31 cellular contexts compared by ENCODE assay signal in the genomic region with DNA sequence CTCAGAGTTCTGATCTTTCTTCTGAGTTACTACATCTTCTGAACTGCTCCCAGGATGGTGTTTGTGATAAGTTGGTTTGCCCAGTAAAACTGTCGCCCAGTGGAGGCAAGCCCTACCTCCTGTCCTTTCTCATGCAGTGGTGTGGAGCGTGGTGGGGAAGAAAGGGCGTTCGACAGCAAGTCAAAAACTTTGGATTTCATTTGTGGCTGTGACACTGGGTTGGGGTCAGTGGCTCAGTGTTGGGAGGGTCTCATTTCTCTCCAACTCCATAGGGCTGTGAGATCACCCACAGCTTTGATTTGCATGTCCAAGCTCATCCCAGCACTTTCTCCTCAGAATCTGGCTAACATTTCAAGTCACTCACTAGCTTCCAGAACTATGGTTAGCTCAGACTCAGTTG. TPM values are rescaled to one million over a fixed set of nuclear protein-coding genes. Genes with fewer than 3 reads are reported as not detected.
"Had no signal": no experiment of that assay in that cellular context is flagged by ENCODE, and none has a peak within 500 bp of the region (broad histone marks: within the 10 kb centered on the region; RNA-seq: fewer than 3 reads in every experiment).

No MANE protein-coding gene starts in this region.

- H3K27ac ChIP-seq: body of pancreas, cardiac muscle cell, colonic mucosa, foreskin keratinocyte, gastroesophageal sphincter had no signal

- DNase-seq: activated CD4-positive, alpha-beta memory T cell treated with anti-CD3 and anti-CD28 coated beads for 36 hours; activated CD4-positive, alpha-beta T cell treated with anti-CD3 and anti-CD28 coated beads for 36 hours; activated CD4-positive, alpha-beta T cell treated with anti-CD3 and anti-CD28 coated beads, Interleukin-2, amount 10 ng/mL, durations not matched to agents 24 days and 14 days; activated CD4-positive, CD25-positive, alpha-beta regulatory T cell; activated CD4-positive, CD25-positive, alpha-beta regulatory T cell treated with anti-CD3 and anti-CD28 coated beads, Interleukin-2, amount 50 U/mL, for 72 hours; activated CD8-positive, alpha-beta memory T cell treated with anti-CD3 and anti-CD28 coated beads, Interleukin-2, amount 10 ng/mL, durations not matched to agents 7 days and 5 days; activated CD8-positive, alpha-beta memory T cell treated with anti-CD3 and anti-CD28 coated beads, Interleukin-2, amount 50 U/mL, for 4 hours; activated CD8-positive, alpha-beta T cell treated with anti-CD3 and anti-CD28 coated beads, Interleukin-2, amount 10 ng/mL, durations not matched to agents 7 days and 5 days; activated effector memory CD4-positive, alpha-beta T cell treated with anti-CD3 and anti-CD28 coated beads, Interleukin-2, amount 50 U/mL, for 16 hours; activated naive CD4-positive, alpha-beta T cell treated with anti-CD3 and anti-CD28 coated beads for 36 hours; activated naive CD8-positive, alpha-beta T cell treated with anti-CD3 and anti-CD28 coated beads for 36 hours; activated T-cell treated with anti-CD3 and anti-CD28 coated beads, Interleukin-2, amount 50 U/mL, for 1 hour; activated T-cell treated with anti-CD3 and anti-CD28 coated beads, Interleukin-2, amount 50 U/mL, for 48 hours; aorta; body of pancreas; central memory CD4-positive, alpha-beta T cell; cerebellar nuclear complex; colonic mucosa; effector CD8-positive, alpha-beta T cell; foreskin keratinocyte; T-helper 2 cell had no signal

- ATAC-seq: activated CD4-positive, alpha-beta T cell treated with anti-CD3 and anti-CD28 coated beads for 36 hours; activated CD8-positive, alpha-beta memory T cell treated with anti-CD3 and anti-CD28 coated beads, Interleukin-2, amount 10 ng/mL, durations not matched to agents 7 days and 5 days; activated CD8-positive, alpha-beta T cell treated with anti-CD3 and anti-CD28 coated beads, Interleukin-2, amount 10 ng/mL, durations not matched to agents 7 days and 5 days; body of pancreas; esophagus mucosa; foreskin keratinocyte; gastroesophageal sphincter had no signal

- H3K27me3 ChIP-seq: body of pancreas, cardiac muscle cell, colonic mucosa, foreskin keratinocyte, gastroesophageal sphincter had no signal

- H3K36me3 ChIP-seq: cardiac muscle cell, colonic mucosa, gastroesophageal sphincter had no signal

- H3K4me3 ChIP-seq: body of pancreas, cardiac muscle cell, colonic mucosa, gastroesophageal sphincter had no signal

- H3K9me3 ChIP-seq: body of pancreas, colonic mucosa, gastroesophageal sphincter had no signal

- H3K4me1 ChIP-seq: body of pancreas, colonic mucosa had no signal

RNA-seq across cellular contexts. Expression of gene SLC22A2, which starts 17.5 kb away (rescaled TPM):
- total RNA-seq: activated CD4-positive, alpha-beta memory T cell treated with anti-CD3 and anti-CD28 coated beads for 36 hours; activated CD4-positive, alpha-beta T cell treated with anti-CD3 and anti-CD28 coated beads for 36 hours; activated CD4-positive, alpha-beta T cell treated with anti-CD3 and anti-CD28 coated beads, Interleukin-2, amount 10 ng/mL, durations not matched to agents 24 days and 14 days; activated CD8-positive, alpha-beta memory T cell treated with anti-CD3 and anti-CD28 coated beads for 36 hours; activated CD8-positive, alpha-beta memory T cell treated with anti-CD3 and anti-CD28 coated beads, Interleukin-2, amount 10 ng/mL, durations not matched to agents 7 days and 5 days; activated CD8-positive, alpha-beta T cell treated with anti-CD3 and anti-CD28 coated beads, Interleukin-2, amount 10 ng/mL, durations not matched to agents 7 days and 5 days; activated naive CD4-positive, alpha-beta T cell treated with anti-CD3 and anti-CD28 coated beads for 36 hours; activated naive CD8-positive, alpha-beta T cell treated with anti-CD3 and anti-CD28 coated beads for 36 hours; activated T-helper 1 cell treated with anti-CD3 and anti-CD28 coated beads, Interleukin-12 subunit alpha, Interleukin-12 subunit beta, Interleukin-2, Interleukin-4 antibody, amounts not matched to agents 30 ng/mL and 10 ng/mL and 1 ng/mL, durations not matched to agents 14 hours and 24 hours and 36 hours; activated T-helper 2 cell treated with anti-CD3 and anti-CD28 coated beads, Interferon-gamma antibody, Interleukin-2, Interleukin-4, amounts not matched to agents 10 μg/mL and 5 μg/mL and 100 μg/mL, durations not matched to agents 14 hours and 24 hours and 36 hours; body of pancreas; cardiac muscle cell; colonic mucosa; dermis microvascular lymphatic vessel endothelial cell; epithelial cell of proximal tubule; esophagus mucosa; foreskin keratinocyte; glomerular endothelial cell; T-helper 1 cell treated with Interleukin-12 subunit alpha and Interleukin-12 subunit beta and Interleukin-4 antibody, amounts not matched to agents 30 ng/mL and 1 ng/mL, for 36 hours had no signal
- polyA plus RNA-seq: cardiac muscle cell, foreskin keratinocyte had no signal
